In the genomic region with DNA sequence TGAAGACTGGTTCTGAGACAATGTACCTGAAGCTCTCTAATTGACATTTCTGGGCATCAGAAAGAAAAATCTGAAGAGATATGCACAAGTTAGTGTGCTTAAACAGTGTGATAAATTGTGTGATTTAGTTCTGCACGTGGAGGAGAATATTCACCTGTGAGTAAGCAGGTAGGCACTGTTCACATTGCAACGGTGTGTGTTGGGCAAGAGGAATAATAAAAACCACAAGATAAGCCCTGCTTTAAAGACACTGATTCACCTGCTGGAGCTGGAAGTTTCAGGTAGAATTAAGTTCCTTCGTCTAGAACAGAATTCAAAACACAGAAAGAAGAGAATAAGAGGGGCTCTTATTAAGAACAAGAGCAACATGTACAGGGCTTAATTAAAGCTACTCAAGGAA, we compare ENCODE assay signal across 25 cellular contexts.
"Had no signal": no experiment of that assay in that cellular context is flagged by ENCODE, and none has a peak within 500 bp of the region (broad histone marks: within the 10 kb centered on the region; RNA-seq: fewer than 3 reads in every experiment).

No MANE protein-coding gene starts in this region.

- H3K9ac ChIP-seq: SK-N-SH had no signal

- H3K27ac ChIP-seq: SJSA1 had no signal

- H3K36me3 ChIP-seq: MG63, SJSA1 had no signal

- H3K4me1 ChIP-seq: SJSA1 had no signal

- DNase-seq: activated CD4-positive, alpha-beta memory T cell treated with anti-CD3 and anti-CD28 coated beads for 36 hours; activated CD4-positive, alpha-beta T cell treated with anti-CD3 and anti-CD28 coated beads, Interleukin-2, amount 10 ng/mL, durations not matched to agents 7 days and 5 days; activated CD8-positive, alpha-beta memory T cell treated with anti-CD3 and anti-CD28 coated beads, Interleukin-2, amount 50 U/mL, for 4 hours; activated gamma-delta T cell treated with Interleukin-2 at 50 U/mL for 16 hours; activated naive CD4-positive, alpha-beta T cell treated with anti-CD3 and anti-CD28 coated beads, Interleukin-2, amount 10 ng/mL, durations not matched to agents 7 days and 5 days; activated naive CD8-positive, alpha-beta T cell treated with anti-CD3 and anti-CD28 coated beads, Interleukin-2, amount 50 U/mL, for 24 hours; activated T-cell treated with anti-CD3 and anti-CD28 coated beads for 4 hours; activated T-cell treated with anti-CD3 and anti-CD28 coated beads, Interleukin-2, amount 50 U/mL, for 4 hours; anterior cingulate cortex; Karpas-422; KBM-7; MG63; NCI-H1048; NCI-H1105 treated with DMSO at 0.1 percent for 48 hours; NCI-H1436; NCI-H1694; NCI-H1930; NCI-H2081 treated with DMSO at 0.1 percent for 48 hours; NCI-H226; NCI-H446 treated with DMSO at 0.1 percent for 48 hours; NCI-H524; NK-92 treated with Interleukin-12 subunit alpha and Interleukin-12 subunit beta, amount 100 ng/mL, for 24 hours; SHP77 treated with DMSO at 0.1 percent for 48 hours; SK-N-SH had no signal

- H3K4me3 ChIP-seq: MG63, SJSA1 had no signal

- H3K27me3 ChIP-seq: MG63, SJSA1 had no signal

- H3K9me3 ChIP-seq: MG63, SK-N-SH had no signal

- H3K4me2 ChIP-seq: SK-N-SH had no signal

- ATAC-seq: activated naive CD8-positive, alpha-beta T cell treated with anti-CD3 and anti-CD28 coated beads, Interleukin-2, amount 50 U/mL, for 24 hours; activated T-cell treated with anti-CD3 and anti-CD28 coated beads, Interleukin-2, amount 50 U/mL, for 4 hours had no signal
